ENCODE assay signal across 1 cellular context in genomic region chr17:1371893-1372590, GRCh38.
TF ChIP-seq lines count a peak whose summit lies in the region.

No MANE protein-coding gene starts in this region.

TF ChIP-seq in HEK293, 187 proteins besides CTCF, POLR2A, EP300 and RAD21:
- TF ChIP-seq ZNF184 (tag by site-specific recombination; IDR thresholded peaks at IDR 0.05) (no peak), ZNF530 (tag by site-specific recombination; IDR thresholded peaks at IDR 0.05; ENCODE audit: low read depth) (no peak), ZNF394 (tag by site-specific recombination; IDR thresholded peaks at IDR 0.05; ENCODE audit: borderline replicate concordance) (no peak), ZNF558 (tag by site-specific recombination; IDR thresholded peaks at IDR 0.05) (no peak), ZNF747 (tag by site-specific recombination; IDR thresholded peaks at IDR 0.05) (no peak), ZNF223 (tag by site-specific recombination; IDR thresholded peaks at IDR 0.05) (no peak), PRDM1 (tag by site-specific recombination; IDR thresholded peaks at IDR 0.05) (peak; percentile 94), ZNF549 (tag by site-specific recombination; IDR thresholded peaks at IDR 0.05) (no peak)
